In genomic region chr11:47889714-47890441, GRCh38 we compare ENCODE assay signal across 22 cellular contexts. TPM values are rescaled to one million over a fixed set of nuclear protein-coding genes. Genes with fewer than 3 reads are reported as not detected.
A peak's percentile ranks its signal among the peaks of the same experiment; 100 is the strongest.
DNase-seq lines count a peak whose midpoint lies in the region; ATAC-seq lines count a peak whose summit lies in the region.
"Had no signal": no experiment of that assay in that cellular context is flagged by ENCODE, and none has a peak within 500 bp of the region (broad histone marks: within the 10 kb centered on the region; RNA-seq: fewer than 3 reads in every experiment).

No MANE protein-coding gene starts in this region.

- DNase-seq in activated CD4-positive, alpha-beta T cell treated with anti-CD3 and anti-CD28 coated beads for 36 hours = no peak
- no peak for DNase-seq in activated CD4-positive, alpha-beta T cell treated with anti-CD3 and anti-CD28 coated beads, Interleukin-2, amount 10 ng/mL, durations not matched to agents 24 days and 14 days
- DNase-seq in dermis microvascular lymphatic vessel endothelial cell (ENCODE audit: low read depth in 2 of 2) (peak; percentile 34 to 82), putamen (ENCODE audit: low spot score) (peak; percentile 36), DMS 273 treated with DMSO at 0.1 percent for 48 hours (lab: John Stamatoyannopoulos, UW) (no peak)
- no peak for DNase-seq in effector memory CD4-positive, alpha-beta T cell
- no peak for DNase-seq in stimulated activated naive CD4-positive, alpha-beta T cell treated with Interleukin-2 at 50 U/mL for 16 hours (lab: John Stamatoyannopoulos, UW)
- DNase-seq: activated CD4-positive, alpha-beta T cell treated with anti-CD3 and anti-CD28 coated beads for 4 hours; activated naive CD8-positive, alpha-beta T cell treated with anti-CD3 and anti-CD28 coated beads, Interleukin-2, amount 10 ng/mL, durations not matched to agents 7 days and 5 days; effector CD8-positive, alpha-beta T cell; GF-D8; Karpas-422; mammary epithelial cell; NCI-H187; NCI-H774; small intestine; stimulated activated CD4-positive, alpha-beta T cell treated with anti-CD3 and anti-CD28 coated beads, Interleukin-4, amount 100 ng/mL, for 1 hour; stimulated activated naive CD8-positive, alpha-beta T cell treated with anti-CD3 and anti-CD28 coated beads, Interleukin-15, amount 100 ng/mL, for 72 hours had no signal

- POLR2A ChIA-PET in activated CD4-positive, alpha-beta T cell treated with anti-CD3 and anti-CD28 coated beads for 36 hours (lab: Charles Lee) = interaction anchor here (0.6 kb wide), 1 partner anchor 18 kb away, joined by 3 read pairs; no protein-coding TSS in a partner anchor

- no peak overlapping the region for H3K4me3 Mint-ChIP-seq in activated CD4-positive, alpha-beta T cell treated with anti-CD3 and anti-CD28 coated beads for 36 hours
- no peak overlapping the region for H3K4me3 Mint-ChIP-seq in activated CD4-positive, alpha-beta T cell treated with anti-CD3 and anti-CD28 coated beads, Interleukin-2, amount 10 ng/mL, durations not matched to agents 24 days and 14 days
- peak overlapping the region in 2 of 4 donors; percentile 60 for H3K4me3 Mint-ChIP-seq in IgD-negative memory B cell
- H3K4me3 Mint-ChIP-seq: activated naive CD8-positive, alpha-beta T cell treated with anti-CD3 and anti-CD28 coated beads, Interleukin-2, amount 10 ng/mL, durations not matched to agents 7 days and 5 days; activated T-helper 1 cell treated with anti-CD3 and anti-CD28 coated beads, Interleukin-12 subunit alpha, Interleukin-12 subunit beta, Interleukin-2, Interleukin-4 antibody, amounts not matched to agents 30 ng/mL and 10 ng/mL and 1 ng/mL, durations not matched to agents 14 hours and 24 hours and 36 hours; stimulated activated naive CD8-positive, alpha-beta T cell treated with anti-CD3 and anti-CD28 coated beads, Interleukin-15, amount 100 ng/mL, for 72 hours had no signal

- H3K36me3 Mint-ChIP-seq in activated CD4-positive, alpha-beta T cell treated with anti-CD3 and anti-CD28 coated beads for 36 hours (ENCODE audit: low read depth) = no peaks in the 10 kb centered on the region
- no peaks in the 10 kb centered on the region for H3K36me3 Mint-ChIP-seq in activated CD4-positive, alpha-beta T cell treated with anti-CD3 and anti-CD28 coated beads, Interleukin-2, amount 10 ng/mL, durations not matched to agents 24 days and 14 days (ENCODE audit: low read depth)
- peaks cover 1% of the 10 kb centered on the region for H3K36me3 Mint-ChIP-seq in IgD-negative memory B cell

- H3K27me3 Mint-ChIP-seq in activated CD4-positive, alpha-beta T cell treated with anti-CD3 and anti-CD28 coated beads for 36 hours = no peaks in the 10 kb centered on the region
- H3K27me3 Mint-ChIP-seq in activated CD4-positive, alpha-beta T cell treated with anti-CD3 and anti-CD28 coated beads, Interleukin-2, amount 10 ng/mL, durations not matched to agents 24 days and 14 days = peaks cover 3% of the 10 kb centered on the region
- no peaks in the 10 kb centered on the region for H3K27me3 Mint-ChIP-seq in IgD-negative memory B cell
- H3K27me3 Mint-ChIP-seq: stimulated activated naive CD8-positive, alpha-beta T cell treated with anti-CD3 and anti-CD28 coated beads, Interleukin-15, amount 100 ng/mL, for 72 hours had no signal

- H3K9me3 ChIP-seq in effector memory CD4-positive, alpha-beta T cell (ENCODE audit: control insufficient read depth, low read length) = no peaks in the 10 kb centered on the region
- H3K9me3 ChIP-seq: esophagus muscularis mucosa, tibial nerve had no signal

- peak; percentile 46 for ATAC-seq in activated CD4-positive, alpha-beta T cell treated with anti-CD3 and anti-CD28 coated beads for 36 hours
- ATAC-seq: stimulated activated naive CD8-positive, alpha-beta T cell treated with anti-CD3 and anti-CD28 coated beads, Interleukin-15, amount 100 ng/mL, for 72 hours had no signal

- peaks cover 41% of the 10 kb centered on the region for H3K4me1 Mint-ChIP-seq in activated CD4-positive, alpha-beta T cell treated with anti-CD3 and anti-CD28 coated beads for 36 hours
- peaks cover 26% of the 10 kb centered on the region for H3K4me1 Mint-ChIP-seq in activated CD4-positive, alpha-beta T cell treated with anti-CD3 and anti-CD28 coated beads, Interleukin-2, amount 10 ng/mL, durations not matched to agents 24 days and 14 days
- peaks cover 14 to 22% (median 17%) of the 10 kb centered on the region in 3 donors for H3K4me1 Mint-ChIP-seq in IgD-negative memory B cell

- intact Hi-C loops in activated CD4-positive, alpha-beta T cell treated with anti-CD3 and anti-CD28 coated beads for 36 hours (cut with DNase I, micrococcal nuclease) = loop anchor here in 1 of 2 experiments (10.0 kb wide), 1 partner anchor 65 kb away; no protein-coding TSS in a partner anchor
- intact Hi-C loops in activated CD4-positive, alpha-beta T cell treated with anti-CD3 and anti-CD28 coated beads, Interleukin-2, amount 10 ng/mL, durations not matched to agents 24 days and 14 days (cut with micrococcal nuclease) = no loop called here

- no peak overlapping the region for H3K27ac ChIP-seq in effector memory CD4-positive, alpha-beta T cell (ENCODE audit: insufficient read depth, low read length, poor library complexity, severe bottlenecking)
- H3K27ac ChIP-seq: esophagus muscularis mucosa, tibial nerve had no signal

- no peaks in the 10 kb centered on the region for H3K36me3 ChIP-seq in effector memory CD4-positive, alpha-beta T cell (ENCODE audit: control insufficient read depth, insufficient read depth, low read length)
- H3K36me3 ChIP-seq: esophagus muscularis mucosa, tibial nerve had no signal

- H3K4me3 ChIP-seq in effector memory CD4-positive, alpha-beta T cell (ENCODE audit: insufficient read depth, low read depth, low read length, poor library complexity, severe bottlenecking) = no peak overlapping the region
- H3K4me3 ChIP-seq: esophagus muscularis mucosa, tibial nerve had no signal

- H3K27me3 ChIP-seq in effector memory CD4-positive, alpha-beta T cell (replicated peaks; ENCODE audit: control insufficient read depth, insufficient read depth, low read length, poor library complexity, severe bottlenecking) = no peaks in the 10 kb centered on the region
- H3K27me3 ChIP-seq: esophagus muscularis mucosa, tibial nerve had no signal

- CTCF ChIA-PET in activated CD4-positive, alpha-beta T cell treated with anti-CD3 and anti-CD28 coated beads for 36 hours (lab: Charles Lee) = interaction anchor here (0.6 to 1.2 kb wide), 2 partner anchors 40 to 52 kb away, joined by 3 to 5 read pairs; no protein-coding TSS in a partner anchor

- H3K27ac Mint-ChIP-seq in activated CD4-positive, alpha-beta T cell treated with anti-CD3 and anti-CD28 coated beads for 36 hours = no peak overlapping the region
- no peak overlapping the region for H3K27ac Mint-ChIP-seq in activated CD4-positive, alpha-beta T cell treated with anti-CD3 and anti-CD28 coated beads, Interleukin-2, amount 10 ng/mL, durations not matched to agents 24 days and 14 days
- H3K27ac Mint-ChIP-seq in IgD-negative memory B cell = peak overlapping the region; percentile 9 to 59 (median 27)
- H3K27ac Mint-ChIP-seq: activated naive CD8-positive, alpha-beta T cell treated with anti-CD3 and anti-CD28 coated beads, Interleukin-2, amount 10 ng/mL, durations not matched to agents 7 days and 5 days; activated T-helper 1 cell treated with anti-CD3 and anti-CD28 coated beads, Interleukin-12 subunit alpha, Interleukin-12 subunit beta, Interleukin-2, Interleukin-4 antibody, amounts not matched to agents 30 ng/mL and 10 ng/mL and 1 ng/mL, durations not matched to agents 14 hours and 24 hours and 36 hours; stimulated activated naive CD8-positive, alpha-beta T cell treated with anti-CD3 and anti-CD28 coated beads, Interleukin-15, amount 100 ng/mL, for 72 hours had no signal

- H3K4me1 ChIP-seq in effector memory CD4-positive, alpha-beta T cell (ENCODE audit: control insufficient read depth, insufficient read depth, low read length, poor library complexity, severe bottlenecking) = peaks cover 36% of the 10 kb centered on the region

- H3K9me3 Mint-ChIP-seq in activated CD4-positive, alpha-beta T cell treated with anti-CD3 and anti-CD28 coated beads for 36 hours (ENCODE audit: low read depth) = no peaks in the 10 kb centered on the region
- H3K9me3 Mint-ChIP-seq in activated CD4-positive, alpha-beta T cell treated with anti-CD3 and anti-CD28 coated beads, Interleukin-2, amount 10 ng/mL, durations not matched to agents 24 days and 14 days = no peaks in the 10 kb centered on the region
- H3K9me3 Mint-ChIP-seq in IgD-negative memory B cell = peaks cover 0 to 2% (median 0%) of the 10 kb centered on the region in 3 donors
- H3K9me3 Mint-ChIP-seq: activated naive CD8-positive, alpha-beta T cell treated with anti-CD3 and anti-CD28 coated beads, Interleukin-2, amount 10 ng/mL, durations not matched to agents 7 days and 5 days; activated T-helper 1 cell treated with anti-CD3 and anti-CD28 coated beads, Interleukin-12 subunit alpha, Interleukin-12 subunit beta, Interleukin-2, Interleukin-4 antibody, amounts not matched to agents 30 ng/mL and 10 ng/mL and 1 ng/mL, durations not matched to agents 14 hours and 24 hours and 36 hours; stimulated activated naive CD8-positive, alpha-beta T cell treated with anti-CD3 and anti-CD28 coated beads, Interleukin-15, amount 100 ng/mL, for 72 hours had no signal

RNA-seq across cellular contexts. Expression of gene NUP160, which starts 41.7 kb away (rescaled TPM):
- 10 to 100 TPM; 67.1 to 84.5 TPM for total RNA-seq in activated CD4-positive, alpha-beta T cell treated with anti-CD3 and anti-CD28 coated beads for 36 hours
- total RNA-seq in activated CD4-positive, alpha-beta T cell treated with anti-CD3 and anti-CD28 coated beads, Interleukin-2, amount 10 ng/mL, durations not matched to agents 24 days and 14 days = 102 and 104 TPM in 2 replicates
- polyA plus RNA-seq in IgD-negative memory B cell = 22.6 TPM
- total RNA-seq in dermis microvascular lymphatic vessel endothelial cell = 19.9 and 20.4 TPM in 2 replicates

Comparison
In these comparisons a context has a peak if more than half of its experiments do, and no peak if none do; other contexts are left out.
1. DNase-seq: peak in dermis microvascular lymphatic vessel endothelial cell (2 of 2) and putamen (single experiment); none in activated CD4-positive, alpha-beta T cell treated with anti-CD3 and anti-CD28 coated beads for 36 hours (single experiment), activated CD4-positive, alpha-beta T cell treated with anti-CD3 and anti-CD28 coated beads, Interleukin-2, amount 10 ng/mL, durations not matched to agents 24 days and 14 days (single experiment), DMS 273 treated with DMSO at 0.1 percent for 48 hours (single experiment), effector memory CD4-positive, alpha-beta T cell (0 of 3) and stimulated activated naive CD4-positive, alpha-beta T cell treated with Interleukin-2 at 50 U/mL for 16 hours (single experiment).
2. H3K27ac Mint-ChIP-seq: peak in IgD-negative memory B cell (3 of 3); none in activated CD4-positive, alpha-beta T cell treated with anti-CD3 and anti-CD28 coated beads for 36 hours (single experiment) and activated CD4-positive, alpha-beta T cell treated with anti-CD3 and anti-CD28 coated beads, Interleukin-2, amount 10 ng/mL, durations not matched to agents 24 days and 14 days (single experiment).